Comparison of ENCODE assay signal across 16 cellular contexts in the genomic region with DNA sequence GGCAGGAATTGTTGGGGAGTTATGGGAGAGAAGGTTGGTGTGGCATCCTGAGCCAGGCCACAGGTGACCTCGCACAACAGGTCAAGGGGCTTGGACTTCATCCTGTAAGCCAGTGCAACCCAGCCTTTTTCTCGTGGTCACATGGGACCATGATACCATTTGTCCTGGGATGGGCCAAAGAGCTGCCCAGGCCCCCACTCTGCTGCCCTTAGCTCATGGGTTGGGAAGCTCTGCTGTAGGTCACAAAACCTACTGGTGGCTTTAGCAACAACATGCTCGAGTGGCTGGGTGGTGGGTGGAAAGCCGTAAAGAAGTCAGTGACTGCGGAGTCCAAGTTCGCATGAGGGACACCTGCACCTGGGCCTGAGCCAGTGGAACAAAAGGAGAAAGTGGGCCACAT. TPM values are rescaled to one million over a fixed set of nuclear protein-coding genes. Genes with fewer than 3 reads are reported as not detected.
A peak's percentile ranks its signal among the peaks of the same experiment; 100 is the strongest.
DNase-seq lines count a peak whose midpoint lies in the region; ATAC-seq and TF ChIP-seq lines count a peak whose summit lies in the region.
"Had no signal": no experiment of that assay in that cellular context is flagged by ENCODE, and none has a peak within 500 bp of the region (broad histone marks: within the 10 kb centered on the region; RNA-seq: fewer than 3 reads in every experiment).

No MANE protein-coding gene starts in this region.

- H3K27me3 ChIP-seq in RWPE2 (ENCODE audit: insufficient read depth, poor library complexity, severe bottlenecking) (no peaks in the 10 kb centered on the region), hepatocyte (no peaks in the 10 kb centered on the region), GM23338 (ENCODE audit: insufficient read depth) (peaks cover 23% of the 10 kb centered on the region)
- no peaks in the 10 kb centered on the region for H3K27me3 ChIP-seq in CD4-positive, alpha-beta memory T cell (ENCODE audit: insufficient read depth, low read length)
- H3K27me3 ChIP-seq: upper lobe of right lung had no signal

- intact Hi-C loops in CD14-positive monocyte (cut with micrococcal nuclease) = loop anchor here (2.0 to 10.0 kb wide), 2 partner anchors 200 to 208 kb away; a partner anchor contains a TSS
- intact Hi-C loops in CD4-positive, alpha-beta memory T cell (cut with micrococcal nuclease) = no loop called here

- 94% methylated on average over 6 of the region's 6 CpGs for WGBS in hepatocyte (ENCODE audit: low lambda C conversion rate, missing lambda C conversion rate)

- no peak for TF ChIP-seq CTCF in CD14-positive monocyte (IDR thresholded peaks at IDR 0.05)
- TF ChIP-seq CTCF in RWPE2 (IDR thresholded peaks at IDR 0.05; ENCODE audit: poor library complexity, severe bottlenecking) = no peak
- no peak for TF ChIP-seq CTCF in hepatocyte (IDR thresholded peaks at IDR 0.05; ENCODE audit: poor library complexity)
- TF ChIP-seq CTCF in GM23338 (conservative IDR thresholded peaks at IDR 0.05; ENCODE audit: low read depth in 2 of 2) = no peak

- H3K27ac Mint-ChIP-seq in CD14-positive monocyte (peak overlapping the region; percentile 94 to 99 (median 97)), GM23338 (no peak overlapping the region)
- peak overlapping the region; percentile 50 for H3K27ac Mint-ChIP-seq in stimulated activated memory B cell treated with anti-CD40 and anti-IgM and Interleukin-4, amounts not matched to agents 10 μg/mL and 1 μg/mL and 100 μg/mL, for 72 hours
- H3K27ac Mint-ChIP-seq in CD4-positive, alpha-beta memory T cell = no peak overlapping the region
- H3K27ac Mint-ChIP-seq: natural killer cell treated with Interleukin-12 subunit alpha and Interleukin-12 subunit beta and Interleukin-15 and Interleukin-18, amount 100 ng/mL, for 72 hours; progenitor cell of endocrine pancreas had no signal

- H3K4me1 ChIP-seq in RWPE2 (ENCODE audit: insufficient read depth, poor library complexity, severe bottlenecking) (peaks cover 28% of the 10 kb centered on the region), hepatocyte (ENCODE audit: insufficient read depth) (peaks cover 14% of the 10 kb centered on the region), GM23338 (ENCODE audit: insufficient read depth) (peaks cover 4% of the 10 kb centered on the region; the same call in 1 of the 2 replicates)
- H3K4me1 ChIP-seq in CD4-positive, alpha-beta memory T cell (ENCODE audit: insufficient read depth, low read length) = peaks cover 11% of the 10 kb centered on the region

- no peak for ATAC-seq in RWPE2 (ENCODE audit: low read depth)
- no peak for ATAC-seq in stimulated activated memory B cell treated with anti-CD40 and anti-IgM and Interleukin-4, amounts not matched to agents 10 μg/mL and 1 μg/mL and 100 μg/mL, for 72 hours
- ATAC-seq in HG03159 (IDR thresholded peaks at IDR 0.05; ENCODE audit: unreplicated experiment) = no peak
- no peak for ATAC-seq in GM23338

- peaks cover 20% of the 10 kb centered on the region for H3K79me2 ChIP-seq in hepatocyte
- H3K79me2 ChIP-seq in GM23338 (replicated peaks; ENCODE audit: insufficient read depth) = no peaks in the 10 kb centered on the region

- H4K20me1 ChIP-seq in hepatocyte (ENCODE audit: insufficient read depth, poor library complexity, severe bottlenecking) (no peaks in the 10 kb centered on the region), GM23338 (replicated peaks; ENCODE audit: insufficient read depth) (no peaks in the 10 kb centered on the region)

- H3K36me3 Mint-ChIP-seq in CD14-positive monocyte (peaks cover 17 to 18% of the 10 kb centered on the region in 2 donors), GM23338 (ENCODE audit: low read depth) (no peaks in the 10 kb centered on the region; the same call in 1 of the 3 replicates)
- peaks cover 5% of the 10 kb centered on the region for H3K36me3 Mint-ChIP-seq in stimulated activated memory B cell treated with anti-CD40 and anti-IgM and Interleukin-4, amounts not matched to agents 10 μg/mL and 1 μg/mL and 100 μg/mL, for 72 hours
- H3K36me3 Mint-ChIP-seq in CD4-positive, alpha-beta memory T cell = no peaks in the 10 kb centered on the region
- H3K36me3 Mint-ChIP-seq: natural killer cell treated with Interleukin-12 subunit alpha and Interleukin-12 subunit beta and Interleukin-15 and Interleukin-18, amount 100 ng/mL, for 72 hours had no signal

- no peaks in the 10 kb centered on the region for H3K9me3 ChIP-seq in RWPE2 (ENCODE audit: severe bottlenecking)
- no peaks in the 10 kb centered on the region for H3K9me3 ChIP-seq in hepatocyte (ENCODE audit: low read depth)
- H3K9me3 ChIP-seq in CD4-positive, alpha-beta memory T cell (ENCODE audit: control insufficient read depth in 1 of 2, low read length in 2 of 2) = no peaks in the 10 kb centered on the region
- H3K9me3 ChIP-seq: upper lobe of right lung had no signal

- peak overlapping the region; percentile 34 for H3K27ac ChIP-seq in RWPE2 (ENCODE audit: poor library complexity, severe bottlenecking)
- peak overlapping the region; percentile 67 for H3K27ac ChIP-seq in hepatocyte
- no peak overlapping the region for H3K27ac ChIP-seq in GM23338 (ENCODE audit: low read depth)
- H3K27ac ChIP-seq in CD4-positive, alpha-beta memory T cell (ENCODE audit: low read depth, low read length) = no peak overlapping the region

- H3K27me3 Mint-ChIP-seq in CD14-positive monocyte (ENCODE audit: low read depth in 3 of 3) = peaks cover 0 to 19% (median 7%) of the 10 kb centered on the region in 3 donors
- H3K27me3 Mint-ChIP-seq in stimulated activated memory B cell treated with anti-CD40 and anti-IgM and Interleukin-4, amounts not matched to agents 10 μg/mL and 1 μg/mL and 100 μg/mL, for 72 hours = no peaks in the 10 kb centered on the region
- H3K27me3 Mint-ChIP-seq in GM23338 (ENCODE audit: insufficient read depth, low read depth, poor library complexity) = peaks cover 19% of the 10 kb centered on the region
- H3K27me3 Mint-ChIP-seq in CD4-positive, alpha-beta memory T cell = peaks cover 4 to 27% of the 10 kb centered on the region in 2 donors

- H3K4me3 Mint-ChIP-seq in CD14-positive monocyte (peak overlapping the region in 1 of 2 donors; percentile 67), GM23338 (no peak overlapping the region)
- H3K4me3 Mint-ChIP-seq in stimulated activated memory B cell treated with anti-CD40 and anti-IgM and Interleukin-4, amounts not matched to agents 10 μg/mL and 1 μg/mL and 100 μg/mL, for 72 hours = no peak overlapping the region
- H3K4me3 Mint-ChIP-seq in CD4-positive, alpha-beta memory T cell = no peak overlapping the region
- H3K4me3 Mint-ChIP-seq: natural killer cell treated with Interleukin-12 subunit alpha and Interleukin-12 subunit beta and Interleukin-15 and Interleukin-18, amount 100 ng/mL, for 72 hours had no signal

- POLR2A ChIA-PET in CD4-positive, alpha-beta memory T cell (lab: Charles Lee; ENCODE audit: partially characterized antibody) = no interaction called here

- H3K4me1 Mint-ChIP-seq in CD14-positive monocyte = peaks cover 87% of the 10 kb centered on the region
- peaks cover 69% of the 10 kb centered on the region for H3K4me1 Mint-ChIP-seq in stimulated activated memory B cell treated with anti-CD40 and anti-IgM and Interleukin-4, amounts not matched to agents 10 μg/mL and 1 μg/mL and 100 μg/mL, for 72 hours
- H3K4me1 Mint-ChIP-seq in GM23338 = peaks cover 21% of the 10 kb centered on the region
- peaks cover 0 to 15% (median 7%) of the 10 kb centered on the region in 4 donors for H3K4me1 Mint-ChIP-seq in CD4-positive, alpha-beta memory T cell

- peaks cover 0 to 2% (median 0%) of the 10 kb centered on the region in 7 donors for H3K9me3 Mint-ChIP-seq in CD14-positive monocyte
- H3K9me3 Mint-ChIP-seq in stimulated activated memory B cell treated with anti-CD40 and anti-IgM and Interleukin-4, amounts not matched to agents 10 μg/mL and 1 μg/mL and 100 μg/mL, for 72 hours = no peaks in the 10 kb centered on the region
- H3K9me3 Mint-ChIP-seq in GM23338 = peaks cover 2% of the 10 kb centered on the region; the same call in 1 of the 3 replicates
- H3K9me3 Mint-ChIP-seq in CD4-positive, alpha-beta memory T cell = peaks cover 0 to 4% (median 0%) of the 10 kb centered on the region in 8 donors
- H3K9me3 Mint-ChIP-seq: natural killer cell treated with Interleukin-12 subunit alpha and Interleukin-12 subunit beta and Interleukin-15 and Interleukin-18, amount 100 ng/mL, for 72 hours had no signal

- CTCF ChIA-PET in CD4-positive, alpha-beta memory T cell (lab: Charles Lee; ENCODE audit: partially characterized antibody) = no interaction called here

- no peak overlapping the region for H2AFZ ChIP-seq in hepatocyte
- H2AFZ ChIP-seq in GM23338 = no peak overlapping the region

- H3K9me2 ChIP-seq in hepatocyte (replicated peaks; ENCODE audit: insufficient read depth) = no peaks in the 10 kb centered on the region
- H3K9me2 ChIP-seq in GM23338 (ENCODE audit: insufficient read depth) = no peaks in the 10 kb centered on the region

- no peak overlapping the region for H3K4me3 ChIP-seq in RWPE2 (ENCODE audit: severe bottlenecking)
- H3K4me3 ChIP-seq in hepatocyte = no peak overlapping the region
- no peak overlapping the region for H3K4me3 ChIP-seq in GM23338
- no peak overlapping the region for H3K4me3 ChIP-seq in CD4-positive, alpha-beta memory T cell (ENCODE audit: low read length in 2 of 2)
- H3K4me3 ChIP-seq: smooth muscle cell, upper lobe of right lung had no signal

- H3F3A ChIP-seq in GM23338 (replicated peaks; ENCODE audit: low read depth) = no peaks in the 10 kb centered on the region

- H3K36me3 ChIP-seq in RWPE2 (ENCODE audit: low read depth) (no peaks in the 10 kb centered on the region), hepatocyte (replicated peaks; ENCODE audit: insufficient read depth, low read depth) (no peaks in the 10 kb centered on the region), GM23338 (ENCODE audit: insufficient read depth) (no peaks in the 10 kb centered on the region)
- no peaks in the 10 kb centered on the region for H3K36me3 ChIP-seq in CD4-positive, alpha-beta memory T cell (ENCODE audit: insufficient read depth, low read length)
- H3K36me3 ChIP-seq: upper lobe of right lung had no signal

- H3K4me2 ChIP-seq in hepatocyte (no peak overlapping the region), GM23338 (no peak overlapping the region)
- H3K4me2 ChIP-seq: smooth muscle cell had no signal

- DNase-seq in CD14-positive monocyte (ENCODE audit: low spot score) = no peak
- no peak for DNase-seq in RWPE2 (ENCODE audit: low spot score)
- DNase-seq in hepatocyte (ENCODE audit: low spot score) = no peak
- DNase-seq in NCI-H69 (lab: John Stamatoyannopoulos, UW) = no peak
- DNase-seq in GM23338 (ENCODE audit: low spot score) = no peak
- DNase-seq in CD4-positive, alpha-beta memory T cell = no peak
- DNase-seq: GOT3; mesendoderm; NCI-H1694 treated with DMSO at 0.1 percent for 48 hours; NK-92 treated with Interleukin-12 subunit alpha and Interleukin-12 subunit beta, amount 100 ng/mL, for 24 hours; upper lobe of right lung had no signal

TF ChIP-seq in GM23338, 12 proteins besides CTCF, POLR2A, EP300 and RAD21 (continues in another document):
- TF ChIP-seq POLR2AphosphoS5 (IDR thresholded peaks at IDR 0.05; ENCODE audit: low read depth) = no peak

RNA-seq across cellular contexts. Expression of a gene that starts 4.6 kb away (rescaled TPM):
- polyA plus RNA-seq in CD14-positive monocyte = 10 to 100 TPM; 23.2 to 33.7 TPM
- total RNA-seq in hepatocyte = 12.0 and 15.7 TPM in 2 replicates
- 40.0 and 53.9 TPM in 2 replicates for polyA plus RNA-seq in hepatocyte
- total RNA-seq in GM23338 (2014; rRNA removed; shearing (Covaris generic)) = 5.2 and 5.7 TPM in 2 replicates
- polyA plus RNA-seq in GM23338 (2016; fragmentation: Nextera tagmentation; extraction: Ambion mirVana) = 2.8 and 3.2 TPM in 2 replicates
- total RNA-seq in CD4-positive, alpha-beta memory T cell = under 1 TPM; 0.22 to 0.70 TPM
- polyA plus RNA-seq in CD4-positive, alpha-beta memory T cell = under 1 TPM in 1 of 2 donors, not detected in 1; 0.65 TPM

Comparison
In these comparisons a context has a peak if more than half of its experiments do, and no peak if none do; other contexts are left out.
1. H3K27ac Mint-ChIP-seq: peak in CD14-positive monocyte (7 of 7) and stimulated activated memory B cell treated with anti-CD40 and anti-IgM and Interleukin-4, amounts not matched to agents 10 μg/mL and 1 μg/mL and 100 μg/mL, for 72 hours (single experiment); none in GM23338 (single experiment) and CD4-positive, alpha-beta memory T cell (0 of 7).
2. H3K27ac ChIP-seq: peak in RWPE2 (single experiment) and hepatocyte (single experiment); none in GM23338 (single experiment) and CD4-positive, alpha-beta memory T cell (single experiment).